ENCODE assay signal across 24 cellular contexts in genomic region chr20:33558348-33559144, GRCh38.
"Had no signal": no experiment of that assay in that cellular context is flagged by ENCODE, and none has a peak within 500 bp of the region (broad histone marks: within the 10 kb centered on the region; RNA-seq: fewer than 3 reads in every experiment).

No MANE protein-coding gene starts in this region.

- H3K4me2 ChIP-seq: hepatocyte had no signal

- H2AFZ ChIP-seq: hepatocyte had no signal

- H3K27me3 Mint-ChIP-seq: effector memory CD8-positive, alpha-beta T cell; naive thymus-derived CD8-positive, alpha-beta T cell; stimulated activated naive CD8-positive, alpha-beta T cell treated with anti-CD3 and anti-CD28 coated beads, Interleukin-15, Interleukin-2, amounts not matched to agents 100 ng/mL and 50 ng/mL, for 24 hours had no signal

- H3K36me3 ChIP-seq: lower lobe of right lung, ovary, prostate gland, thyroid gland had no signal

- H3K4me3 ChIP-seq: hepatocyte, lower lobe of right lung, ovary, prostate gland, spleen, thyroid gland had no signal

- H3K27me3 ChIP-seq: hepatocyte, neutrophil, ovary, spleen, thyroid gland had no signal

- DNase-seq: activated CD4-positive, alpha-beta T cell treated with anti-CD3 and anti-CD28 coated beads for 4 hours; activated CD4-positive, alpha-beta T cell treated with anti-CD3 and anti-CD28 coated beads, Interleukin-2, amount 50 U/mL, for 48 hours; activated CD4-positive, CD25-positive, alpha-beta regulatory T cell; activated effector memory CD4-positive, alpha-beta T cell treated with Interleukin-2 at 50 U/mL for 16 hours; central memory CD4-positive, alpha-beta T cell; effector memory CD8-positive, alpha-beta T cell; foreskin melanocyte; immature natural killer cell; lower lobe of right lung; naive thymus-derived CD8-positive, alpha-beta T cell; ovary; spleen; stimulated activated CD4-positive, alpha-beta T cell treated with anti-CD3 and anti-CD28 coated beads, Interleukin-4, amount 100 ng/mL, for 24 hours; substantia nigra; T1000; thyroid gland had no signal

- H3K9me3 Mint-ChIP-seq: activated naive CD4-positive, alpha-beta T cell treated with anti-CD3 and anti-CD28 coated beads, Interleukin-2, amount 50 U/mL, for 72 hours; effector memory CD8-positive, alpha-beta T cell; immature natural killer cell; stimulated activated naive CD8-positive, alpha-beta T cell treated with anti-CD3 and anti-CD28 coated beads, Interleukin-15, Interleukin-2, amounts not matched to agents 100 ng/mL and 50 ng/mL, for 24 hours had no signal

- H3K27ac ChIP-seq: hepatocyte, lower lobe of right lung, neutrophil, ovary had no signal

- H3K4me1 ChIP-seq: prostate gland had no signal

- H3K9me3 ChIP-seq: lower lobe of right lung, neutrophil, ovary, prostate gland, spleen, thyroid gland had no signal

- H3K4me3 Mint-ChIP-seq: effector memory CD8-positive, alpha-beta T cell; immature natural killer cell; naive thymus-derived CD8-positive, alpha-beta T cell; stimulated activated naive CD8-positive, alpha-beta T cell treated with anti-CD3 and anti-CD28 coated beads, Interleukin-15, Interleukin-2, amounts not matched to agents 100 ng/mL and 50 ng/mL, for 24 hours had no signal

- ATAC-seq: activated naive CD4-positive, alpha-beta T cell treated with anti-CD3 and anti-CD28 coated beads, Interleukin-2, amount 50 U/mL, for 72 hours; effector memory CD8-positive, alpha-beta T cell; esophagus mucosa; left lobe of liver; lower lobe of right lung; naive thymus-derived CD8-positive, alpha-beta T cell; SK-N-SH treated with all-trans-retinoic acid at 6 μM for 48 hours had no signal

- H3K27ac Mint-ChIP-seq: effector memory CD8-positive, alpha-beta T cell; stimulated activated naive CD8-positive, alpha-beta T cell treated with anti-CD3 and anti-CD28 coated beads, Interleukin-15, Interleukin-2, amounts not matched to agents 100 ng/mL and 50 ng/mL, for 24 hours had no signal
